1 cellular context compared by ENCODE assay signal in the genomic region with DNA sequence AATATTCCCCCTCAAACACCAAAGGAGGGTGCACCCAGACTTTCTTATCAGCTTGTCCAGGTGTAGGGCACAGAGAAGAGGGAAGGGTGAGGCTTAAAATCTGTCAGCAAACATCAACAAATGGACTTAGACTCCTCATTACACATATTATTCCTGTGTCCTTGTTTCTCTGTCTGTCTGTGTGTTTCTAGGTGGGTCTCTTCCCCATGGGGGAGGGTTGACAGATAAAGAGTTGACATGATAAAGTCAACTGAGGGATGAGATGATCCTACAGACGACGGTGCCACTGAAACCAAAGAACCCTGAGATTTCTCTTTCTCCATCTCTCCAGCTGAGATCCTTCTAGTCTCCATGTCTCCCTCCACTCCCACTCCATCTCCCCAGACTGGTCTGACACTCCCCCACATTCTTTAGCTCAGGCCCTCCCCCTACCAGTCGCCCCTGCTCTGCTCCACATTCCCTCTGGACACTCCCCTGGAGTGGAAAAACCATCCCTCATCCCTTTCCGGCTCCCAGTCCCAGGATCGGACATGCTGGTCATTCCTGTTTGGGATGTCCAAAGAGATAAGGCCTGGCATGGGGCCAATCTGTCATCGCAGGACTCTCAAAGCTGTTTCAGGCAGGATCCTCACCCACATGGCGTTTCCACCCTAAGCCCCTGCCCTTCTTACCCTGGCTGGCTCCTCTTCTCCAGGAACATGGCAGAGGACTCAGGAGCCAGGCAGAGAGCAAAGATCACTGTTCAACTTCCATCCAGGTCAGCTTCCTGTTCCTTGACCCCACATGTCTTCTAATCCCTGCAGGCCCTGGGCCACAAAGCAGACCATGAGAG.
A peak's percentile ranks its signal among the peaks of the same experiment; 100 is the strongest.
TF ChIP-seq lines count a peak whose summit lies in the region.

No MANE protein-coding gene starts in this region.

TF ChIP-seq in HEK293, 187 proteins besides CTCF, POLR2A, EP300 and RAD21 (continued from another document):
- TF ChIP-seq, protein P1, sequence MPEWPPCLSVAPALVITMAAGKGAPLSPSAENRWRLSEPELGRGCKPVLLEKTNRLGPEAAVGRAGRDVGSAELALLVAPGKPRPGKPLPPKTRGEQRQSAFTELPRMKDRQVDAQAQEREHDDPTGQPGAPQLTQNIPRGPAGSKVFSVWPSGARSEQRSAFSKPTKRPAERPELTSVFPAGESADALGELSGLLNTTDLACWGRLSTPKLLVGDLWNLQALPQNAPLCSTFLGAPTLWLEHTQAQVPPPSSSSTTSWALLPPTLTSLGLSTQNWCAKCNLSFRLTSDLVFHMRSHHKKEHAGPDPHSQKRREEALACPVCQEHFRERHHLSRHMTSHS (tag by site-specific recombination; IDR thresholded peaks at IDR 0.05) = no peak
- TF ChIP-seq WT1 (tag by site-specific recombination; IDR thresholded peaks at IDR 0.05) (peak; percentile 81), SP3 (tag by site-specific recombination; IDR thresholded peaks at IDR 0.05) (no peak), YY1 (tag by site-specific recombination; IDR thresholded peaks at IDR 0.05) (no peak), ZBTB17 (tag by site-specific recombination; IDR thresholded peaks at IDR 0.05) (peak; percentile 72), MYNN (tag by site-specific recombination; IDR thresholded peaks at IDR 0.05; ENCODE audit: borderline replicate concordance) (no peak), IKZF3 (tag by site-specific recombination; IDR thresholded peaks at IDR 0.05) (peak; percentile 66), MZF1 (tag by site-specific recombination; IDR thresholded peaks at IDR 0.05; ENCODE audit: borderline replicate concordance) (no peak), ZNF221 (tag by site-specific recombination; IDR thresholded peaks at IDR 0.05; ENCODE audit: borderline replicate concordance) (no peak), TCF7L2 (IDR thresholded peaks at IDR 0.05; ENCODE audit: borderline replicate concordance, low read depth, low read length) (no peak), ZNF2 (tag by site-specific recombination; IDR thresholded peaks at IDR 0.05) (no peak), SCRT1 (tag by site-specific recombination; IDR thresholded peaks at IDR 0.05; ENCODE audit: borderline replicate concordance) (no peak), EGR2 (tag by site-specific recombination; IDR thresholded peaks at IDR 0.05; ENCODE audit: low read depth) (peak; percentile 66)
- TF ChIP-seq, protein P2, sequence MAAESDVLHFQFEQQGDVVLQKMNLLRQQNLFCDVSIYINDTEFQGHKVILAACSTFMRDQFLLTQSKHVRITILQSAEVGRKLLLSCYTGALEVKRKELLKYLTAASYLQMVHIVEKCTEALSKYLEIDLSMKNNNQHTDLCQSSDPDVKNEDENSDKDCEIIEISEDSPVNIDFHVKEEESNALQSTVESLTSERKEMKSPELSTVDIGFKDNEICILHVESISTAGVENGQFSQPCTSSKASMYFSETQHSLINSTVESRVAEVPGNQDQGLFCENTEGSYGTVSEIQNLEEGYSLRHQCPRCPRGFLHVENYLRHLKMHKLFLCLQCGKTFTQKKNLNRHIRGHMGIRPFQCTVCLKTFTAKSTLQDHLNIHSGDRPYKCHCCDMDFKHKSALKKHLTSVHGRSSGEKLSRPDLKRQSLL (tag by site-specific recombination; IDR thresholded peaks at IDR 0.05) = peak; percentile 46
- TF ChIP-seq, protein P3, sequence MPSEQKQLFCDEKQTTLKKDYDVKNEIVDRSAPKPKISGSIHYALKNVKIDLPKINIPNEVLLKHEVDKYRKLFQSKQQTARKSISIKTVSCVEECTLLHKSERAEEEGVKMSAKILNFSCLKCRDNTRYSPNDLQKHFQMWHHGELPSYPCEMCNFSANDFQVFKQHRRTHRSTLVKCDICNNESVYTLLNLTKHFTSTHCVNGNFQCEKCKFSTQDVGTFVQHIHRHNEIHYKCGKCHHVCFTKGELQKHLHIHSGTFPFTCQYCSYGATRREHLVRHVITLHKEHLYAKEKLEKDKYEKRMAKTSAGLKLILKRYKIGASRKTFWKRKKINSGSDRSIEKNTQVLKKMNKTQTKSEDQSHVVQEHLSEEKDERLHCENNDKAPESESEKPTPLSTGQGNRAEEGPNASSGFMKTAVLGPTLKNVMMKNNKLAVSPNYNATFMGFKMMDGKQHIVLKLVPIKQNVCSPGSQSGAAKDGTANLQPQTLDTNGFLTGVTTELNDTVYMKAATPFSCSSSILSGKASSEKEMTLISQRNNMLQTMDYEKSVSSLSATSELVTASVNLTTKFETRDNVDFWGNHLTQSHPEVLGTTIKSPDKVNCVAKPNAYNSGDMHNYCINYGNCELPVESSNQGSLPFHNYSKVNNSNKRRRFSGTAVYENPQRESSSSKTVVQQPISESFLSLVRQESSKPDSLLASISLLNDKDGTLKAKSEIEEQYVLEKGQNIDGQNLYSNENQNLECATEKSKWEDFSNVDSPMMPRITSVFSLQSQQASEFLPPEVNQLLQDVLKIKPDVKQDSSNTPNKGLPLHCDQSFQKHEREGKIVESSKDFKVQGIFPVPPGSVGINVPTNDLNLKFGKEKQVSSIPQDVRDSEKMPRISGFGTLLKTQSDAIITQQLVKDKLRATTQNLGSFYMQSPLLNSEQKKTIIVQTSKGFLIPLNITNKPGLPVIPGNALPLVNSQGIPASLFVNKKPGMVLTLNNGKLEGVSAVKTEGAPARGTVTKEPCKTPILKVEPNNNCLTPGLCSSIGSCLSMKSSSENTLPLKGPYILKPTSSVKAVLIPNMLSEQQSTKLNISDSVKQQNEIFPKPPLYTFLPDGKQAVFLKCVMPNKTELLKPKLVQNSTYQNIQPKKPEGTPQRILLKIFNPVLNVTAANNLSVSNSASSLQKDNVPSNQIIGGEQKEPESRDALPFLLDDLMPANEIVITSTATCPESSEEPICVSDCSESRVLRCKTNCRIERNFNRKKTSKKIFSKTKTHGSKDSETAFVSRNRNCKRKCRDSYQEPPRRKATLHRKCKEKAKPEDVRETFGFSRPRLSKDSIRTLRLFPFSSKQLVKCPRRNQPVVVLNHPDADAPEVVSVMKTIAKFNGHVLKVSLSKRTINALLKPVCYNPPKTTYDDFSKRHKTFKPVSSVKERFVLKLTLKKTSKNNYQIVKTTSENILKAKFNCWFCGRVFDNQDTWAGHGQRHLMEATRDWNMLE (tag by site-specific recombination; conservative IDR thresholded peaks at IDR 0.05; ENCODE audit: low read depth) = no peak
- TF ChIP-seq, protein P4, sequence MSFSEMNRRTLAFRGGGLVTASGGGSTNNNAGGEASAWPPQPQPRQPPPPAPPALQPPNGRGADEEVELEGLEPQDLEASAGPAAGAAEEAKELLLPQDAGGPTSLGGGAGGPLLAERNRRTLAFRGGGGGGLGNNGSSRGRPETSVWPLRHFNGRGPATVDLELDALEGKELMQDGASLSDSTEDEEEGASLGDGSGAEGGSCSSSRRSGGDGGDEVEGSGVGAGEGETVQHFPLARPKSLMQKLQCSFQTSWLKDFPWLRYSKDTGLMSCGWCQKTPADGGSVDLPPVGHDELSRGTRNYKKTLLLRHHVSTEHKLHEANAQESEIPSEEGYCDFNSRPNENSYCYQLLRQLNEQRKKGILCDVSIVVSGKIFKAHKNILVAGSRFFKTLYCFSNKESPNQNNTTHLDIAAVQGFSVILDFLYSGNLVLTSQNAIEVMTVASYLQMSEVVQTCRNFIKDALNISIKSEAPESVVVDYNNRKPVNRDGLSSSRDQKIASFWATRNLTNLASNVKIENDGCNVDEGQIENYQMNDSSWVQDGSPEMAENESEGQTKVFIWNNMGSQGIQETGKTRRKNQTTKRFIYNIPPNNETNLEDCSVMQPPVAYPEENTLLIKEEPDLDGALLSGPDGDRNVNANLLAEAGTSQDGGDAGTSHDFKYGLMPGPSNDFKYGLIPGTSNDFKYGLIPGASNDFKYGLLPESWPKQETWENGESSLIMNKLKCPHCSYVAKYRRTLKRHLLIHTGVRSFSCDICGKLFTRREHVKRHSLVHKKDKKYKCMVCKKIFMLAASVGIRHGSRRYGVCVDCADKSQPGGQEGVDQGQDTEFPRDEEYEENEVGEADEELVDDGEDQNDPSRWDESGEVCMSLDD (tag by site-specific recombination; IDR thresholded peaks at IDR 0.05) = no peak
- TF ChIP-seq, protein P5, sequence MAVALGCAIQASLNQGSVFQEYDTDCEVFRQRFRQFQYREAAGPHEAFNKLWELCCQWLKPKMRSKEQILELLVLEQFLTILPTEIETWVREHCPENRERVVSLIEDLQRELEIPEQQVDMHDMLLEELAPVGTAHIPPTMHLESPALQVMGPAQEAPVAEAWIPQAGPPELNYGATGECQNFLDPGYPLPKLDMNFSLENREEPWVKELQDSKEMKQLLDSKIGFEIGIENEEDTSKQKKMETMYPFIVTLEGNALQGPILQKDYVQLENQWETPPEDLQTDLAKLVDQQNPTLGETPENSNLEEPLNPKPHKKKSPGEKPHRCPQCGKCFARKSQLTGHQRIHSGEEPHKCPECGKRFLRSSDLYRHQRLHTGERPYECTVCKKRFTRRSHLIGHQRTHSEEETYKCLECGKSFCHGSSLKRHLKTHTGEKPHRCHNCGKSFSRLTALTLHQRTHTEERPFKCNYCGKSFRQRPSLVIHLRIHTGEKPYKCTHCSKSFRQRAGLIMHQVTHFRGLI (tag by site-specific recombination; IDR thresholded peaks at IDR 0.05) = no peak
- TF ChIP-seq, protein P6, sequence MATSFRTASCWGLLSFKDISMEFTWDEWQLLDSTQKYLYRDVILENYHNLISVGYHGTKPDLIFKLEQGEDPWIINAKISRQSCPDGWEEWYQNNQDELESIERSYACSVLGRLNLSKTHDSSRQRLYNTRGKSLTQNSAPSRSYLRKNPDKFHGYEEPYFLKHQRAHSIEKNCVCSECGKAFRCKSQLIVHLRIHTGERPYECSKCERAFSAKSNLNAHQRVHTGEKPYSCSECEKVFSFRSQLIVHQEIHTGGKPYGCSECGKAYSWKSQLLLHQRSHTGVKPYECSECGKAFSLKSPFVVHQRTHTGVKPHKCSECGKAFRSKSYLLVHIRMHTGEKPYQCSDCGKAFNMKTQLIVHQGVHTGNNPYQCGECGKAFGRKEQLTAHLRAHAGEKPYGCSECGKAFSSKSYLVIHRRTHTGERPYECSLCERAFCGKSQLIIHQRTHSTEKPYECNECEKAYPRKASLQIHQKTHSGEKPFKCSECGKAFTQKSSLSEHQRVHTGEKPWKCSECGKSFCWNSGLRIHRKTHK (tag by site-specific recombination; IDR thresholded peaks at IDR 0.05) = no peak
